Comparison of ENCODE assay signal across 1 cellular context in genomic region chr10:5945561-5946418, GRCh38.
TF ChIP-seq lines count a peak whose summit lies in the region.

No MANE protein-coding gene starts in this region.

TF ChIP-seq in H1, 55 proteins besides CTCF, POLR2A, EP300 and RAD21:
- TF ChIP-seq BCL11A (IDR thresholded peaks at IDR 0.05; ENCODE audit: low read depth in 2 of 2, low read length in 2 of 2) (no peak), NANOG (IDR thresholded peaks at IDR 0.05; ENCODE audit: insufficient read depth, low read depth, low read length, poor library complexity, severe bottlenecking) (no peak), CEBPB (IDR thresholded peaks at IDR 0.05; ENCODE audit: low read depth, low read length) (peak; percentile 62)
